Comparison of ENCODE assay signal across 8 cellular contexts in the genomic region with DNA sequence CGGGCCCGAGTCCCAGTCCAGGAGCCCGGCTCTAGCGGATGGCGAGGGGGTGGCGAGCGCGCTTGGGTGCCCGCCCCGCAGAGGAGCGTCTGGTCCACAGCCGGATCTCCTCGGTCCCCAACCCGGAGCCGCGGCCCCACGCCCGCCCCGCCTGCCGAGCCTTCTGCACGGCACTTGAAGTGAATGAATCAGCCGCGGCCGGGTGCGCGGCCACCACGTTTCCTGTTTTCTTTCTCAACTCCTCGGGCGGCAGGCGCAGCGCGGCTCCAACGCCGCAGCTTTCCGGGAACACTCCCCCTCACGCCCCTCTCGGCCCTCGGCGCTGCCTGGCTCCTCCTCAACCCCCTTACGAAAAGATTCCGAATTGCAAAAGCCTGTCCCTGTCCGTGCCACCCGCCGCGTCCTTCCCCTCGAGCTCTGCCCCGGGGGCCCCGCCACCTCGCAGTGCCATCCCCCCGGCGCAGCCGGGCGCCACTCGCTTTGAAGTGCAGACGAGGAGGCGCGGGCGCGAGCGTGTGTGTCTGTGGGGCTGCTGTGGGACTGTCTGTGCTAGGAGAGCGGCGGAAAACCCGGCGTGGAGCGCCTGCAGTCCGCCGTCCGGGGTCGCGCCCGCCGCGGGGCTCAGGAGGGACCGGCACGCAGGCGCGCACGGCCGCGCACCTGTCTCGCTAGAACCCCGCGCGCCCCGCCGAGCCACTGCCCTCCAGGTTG.
A peak's percentile ranks its signal among the peaks of the same experiment; 100 is the strongest.
DNase-seq lines count a peak whose midpoint lies in the region; ATAC-seq and TF ChIP-seq lines count a peak whose summit lies in the region.

No MANE protein-coding gene starts in this region.

- H3K4me1 Mint-ChIP-seq in activated CD4-positive, alpha-beta T cell treated with anti-CD3 and anti-CD28 coated beads, Interleukin-2, amount 10 ng/mL, durations not matched to agents 24 days and 14 days = peaks cover 48% of the 10 kb centered on the region

- H3K4me1 ChIP-seq in HAP-1 (no peaks in the 10 kb centered on the region), left lung (peaks cover 20 to 74% of the 10 kb centered on the region in 2 donors)

- peak overlapping the region; percentile 99 for H3K27ac Mint-ChIP-seq in activated CD4-positive, alpha-beta T cell treated with anti-CD3 and anti-CD28 coated beads, Interleukin-2, amount 10 ng/mL, durations not matched to agents 24 days and 14 days

- H3K36me3 ChIP-seq in HAP-1 (replicated peaks) (no peaks in the 10 kb centered on the region), left lung (no peaks in the 10 kb centered on the region)

- H3K9me3 ChIP-seq in HAP-1 = no peaks in the 10 kb centered on the region
- no peaks in the 10 kb centered on the region for H3K9me3 ChIP-seq in left lung

- peaks cover 37% of the 10 kb centered on the region for H3K36me3 Mint-ChIP-seq in activated CD4-positive, alpha-beta T cell treated with anti-CD3 and anti-CD28 coated beads, Interleukin-2, amount 10 ng/mL, durations not matched to agents 24 days and 14 days (ENCODE audit: low read depth)

- H3K27me3 ChIP-seq in HAP-1 (ENCODE audit: low read depth) = peaks cover 49% of the 10 kb centered on the region
- no peaks in the 10 kb centered on the region for H3K27me3 ChIP-seq in left lung

- ATAC-seq in left lung = peak; percentile 67

- no peaks in the 10 kb centered on the region for H3K9me3 Mint-ChIP-seq in activated CD4-positive, alpha-beta T cell treated with anti-CD3 and anti-CD28 coated beads, Interleukin-2, amount 10 ng/mL, durations not matched to agents 24 days and 14 days

- peak overlapping the region; percentile 92 to 93 for H3K27ac ChIP-seq in left lung

- H3K4me3 Mint-ChIP-seq in activated CD4-positive, alpha-beta T cell treated with anti-CD3 and anti-CD28 coated beads, Interleukin-2, amount 10 ng/mL, durations not matched to agents 24 days and 14 days = peak overlapping the region; percentile 92

- intact Hi-C loops in activated CD4-positive, alpha-beta T cell treated with anti-CD3 and anti-CD28 coated beads, Interleukin-2, amount 10 ng/mL, durations not matched to agents 24 days and 14 days (cut with micrococcal nuclease) = loop anchor here (1.0 kb wide), 3 partner anchors 19 to 88 kb away; no protein-coding TSS in a partner anchor
- intact Hi-C loops in left lung (cut with DNase I) = no loop called here

- in situ Hi-C loops in HAP-1 (cut with MboI; ENCODE audit: low sequenced_read_pairs) = no loop called here

- H3K4me3 ChIP-seq in HAP-1 = peak overlapping the region; percentile 20
- H3K4me3 ChIP-seq in left lung = peak overlapping the region; percentile 53 to 72

- DNase-seq in GM10266 (ENCODE audit: extremely low spot score) (peak; percentile 66), HAP-1 (ENCODE audit: low spot score in 2 of 2) (peak in 1 of 2 experiments; percentile 18), MV-4-11 (lab: John Stamatoyannopoulos, UW) (peak; percentile 86), dedifferentiated amniotic fluid mesenchymal stem cell (ENCODE audit: extremely low spot score) (peak; percentile 46), left lung (peak; percentile 90 to 100), NCI-H446 treated with DMSO at 0.1 percent for 48 hours (lab: John Stamatoyannopoulos, UW) (no peak)
- peak; percentile 97 for DNase-seq in activated CD4-positive, alpha-beta T cell treated with anti-CD3 and anti-CD28 coated beads, Interleukin-2, amount 10 ng/mL, durations not matched to agents 24 days and 14 days
- DNase-seq in stimulated activated CD4-positive, alpha-beta T cell treated with anti-CD3 and anti-CD28 coated beads, Interleukin-4, amount 100 ng/mL, for 1 hour = peak; percentile 85

- no peaks in the 10 kb centered on the region for H3K27me3 Mint-ChIP-seq in activated CD4-positive, alpha-beta T cell treated with anti-CD3 and anti-CD28 coated beads, Interleukin-2, amount 10 ng/mL, durations not matched to agents 24 days and 14 days

- TF ChIP-seq CTCF in GM10266 (IDR thresholded peaks at IDR 0.05; ENCODE audit: control insufficient read depth, insufficient read depth, low read depth, missing control alignments) (no peak), left lung (IDR thresholded peaks at IDR 0.05) (no peak)
